ENCODE assay signal across 10 cellular contexts in genomic region chr1:17306921-17307320, GRCh38. TPM values are rescaled to one million over a fixed set of nuclear protein-coding genes. Genes with fewer than 3 reads are reported as not detected.
"Had no signal": no experiment of that assay in that cellular context is flagged by ENCODE, and none has a peak within 500 bp of the region (broad histone marks: within the 10 kb centered on the region; RNA-seq: fewer than 3 reads in every experiment).

No MANE protein-coding gene starts in this region.

- H3K9ac ChIP-seq: GM23248, KMS-11 had no signal

- H3K4me2 ChIP-seq: KMS-11 had no signal

- H3K36me3 ChIP-seq: HAP-1 had no signal

- ATAC-seq: HCT116, HepG2 had no signal

- H3K27ac Mint-ChIP-seq: HFFc6 had no signal

- H3K4me1 Mint-ChIP-seq: IgD-negative memory B cell had no signal

- H3K27ac ChIP-seq: GM23248, KMS-11 had no signal

- H2AFZ ChIP-seq: GM23248 had no signal

- H3K4me3 ChIP-seq: GM23248, HAP-1 had no signal

- H3K4me3 Mint-ChIP-seq: HFFc6, IgD-negative memory B cell had no signal

- H3K9me3 ChIP-seq: HAP-1 had no signal

- DNase-seq: GOT3, H7, HFFc6, KBM-7 had no signal

RNA-seq across cellular contexts. Expression of gene PADI4, which starts 1.1 kb away (rescaled TPM):
- total RNA-seq: GM23248, HFFc6 had no signal
- polyA plus RNA-seq: GM23248 had no signal

RNA-seq across cellular contexts. Expression of gene PADI3, which starts 58.0 kb away (rescaled TPM):
- total RNA-seq: GM23248, HepG2 had no signal
- polyA plus RNA-seq: GM23248, HepG2, IgD-negative memory B cell had no signal
